ENCODE assay signal across 11 cellular contexts in the genomic region with DNA sequence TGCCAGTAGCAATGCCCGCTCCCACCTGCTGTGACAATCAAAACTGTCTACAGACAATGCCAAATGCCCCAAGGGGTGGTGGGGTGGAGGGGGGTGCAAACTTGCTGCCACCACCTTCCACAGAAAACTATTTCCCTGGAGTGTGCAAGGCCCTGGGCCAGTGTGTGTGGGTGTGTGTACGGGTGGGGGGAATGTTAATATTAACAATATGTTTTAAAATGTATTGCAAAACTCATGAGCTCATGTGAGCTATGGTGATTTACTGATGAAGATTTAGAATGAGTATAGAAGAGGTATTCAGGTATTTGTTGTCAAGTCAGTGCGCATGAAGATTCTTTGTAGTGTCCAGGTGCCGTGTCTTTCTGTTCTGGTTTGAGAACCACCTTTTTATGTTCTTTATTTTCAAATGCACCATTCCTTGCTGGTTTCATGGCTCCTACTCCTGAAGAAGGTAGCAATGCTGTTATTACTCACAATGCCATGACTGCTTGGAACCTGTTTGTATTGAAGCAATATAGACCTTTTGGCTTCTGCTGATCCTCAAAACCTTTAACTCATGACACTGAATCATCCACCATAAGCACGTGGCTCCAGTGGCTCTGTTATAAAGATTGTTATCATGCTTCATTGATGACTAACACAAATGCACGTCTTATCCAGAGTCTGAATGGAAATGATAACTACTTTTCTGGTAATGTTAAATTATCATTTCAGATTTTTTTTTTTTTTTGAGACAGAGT. TPM values are rescaled to one million over a fixed set of nuclear protein-coding genes. Genes with fewer than 3 reads are reported as not detected.
DNase-seq lines count a peak whose midpoint lies in the region; ATAC-seq and TF ChIP-seq lines count a peak whose summit lies in the region.
"Had no signal": no experiment of that assay in that cellular context is flagged by ENCODE, and none has a peak within 500 bp of the region (broad histone marks: within the 10 kb centered on the region; RNA-seq: fewer than 3 reads in every experiment).

No MANE protein-coding gene starts in this region.

- CTCF ChIA-PET in mammary epithelial cell (lab: Charles Lee; ENCODE audit: low non-redundant PET) = interaction anchor here (1.0 kb wide), 1 partner anchor 990 kb away, joined by 4 read pairs; no protein-coding TSS in a partner anchor

- in situ Hi-C loops in Caki2 (cut with HindIII; ENCODE audit: low pct_unique_long_range_greater_than_20kb, low sequenced_read_pairs) (no loop called here), mammary epithelial cell (cut with MboI; ENCODE audit: low sequenced_read_pairs in 2 of 2) (no loop called here)

- no TSS peak for BruUV-seq in mammary epithelial cell (replicated peaks; lab: Mats Ljungman, UMichigan)

- no peaks in the 10 kb centered on the region for H4K20me1 ChIP-seq in mammary epithelial cell (ENCODE audit: insufficient read depth, low read length)

- intact Hi-C loops in mammary epithelial cell (cut with micrococcal nuclease) = loop anchor here (5.0 kb wide), 3 partner anchors 42 to 513 kb away; no protein-coding TSS in a partner anchor
- intact Hi-C loops in left colon (cut with DNase I, micrococcal nuclease) = loop anchor here in 1 of 2 donors (10.0 kb wide), 1 partner anchor 425 kb away; no protein-coding TSS in a partner anchor

- H3K27ac ChIP-seq in mammary epithelial cell (ENCODE audit: insufficient read depth, low read depth, low read length) (peak overlapping the region; percentile 56), SJCRH30 (no peak overlapping the region)
- H3K27ac ChIP-seq: neutrophil had no signal

- dilution Hi-C loops in mammary epithelial cell (cut with HindIII; ENCODE audit: low sequenced_read_pairs) = loop anchor here (5.0 to 10.0 kb wide), 2 partner anchors 88 to 355 kb away; a partner anchor contains a TSS

- no peak overlapping the region for H2AFZ ChIP-seq in mammary epithelial cell (ENCODE audit: low read depth, low read length)

- no peak for TF ChIP-seq CTCF in mammary epithelial cell (conservative IDR thresholded peaks at IDR 0.05 in 1 of 2, IDR thresholded peaks at IDR 0.05 in 1 of 2; ENCODE audit: extremely low read depth in 1 of 2, insufficient read depth in 1 of 2, low read depth in 1 of 2, low read length in 2 of 2)

- no peak overlapping the region for H3K4me2 ChIP-seq in mammary epithelial cell (ENCODE audit: insufficient read depth, low read depth, low read length)

- no peak overlapping the region for H3K9ac ChIP-seq in mammary epithelial cell (ENCODE audit: insufficient read depth, low read length)

- H3K36me3 ChIP-seq in mammary epithelial cell (ENCODE audit: insufficient read depth, low read length) (no peaks in the 10 kb centered on the region), SJCRH30 (no peaks in the 10 kb centered on the region)
- H3K36me3 ChIP-seq: neutrophil had no signal

- H3K27me3 ChIP-seq in mammary epithelial cell (ENCODE audit: insufficient read depth, low read length) (no peaks in the 10 kb centered on the region), SJCRH30 (no peaks in the 10 kb centered on the region)
- H3K27me3 ChIP-seq: neutrophil had no signal

- H3K79me2 ChIP-seq in mammary epithelial cell (ENCODE audit: insufficient read depth, low read length) = no peaks in the 10 kb centered on the region

- DNase-seq in Caki2 (ENCODE audit: low read depth) = peak; percentile 57
- DNase-seq in M059J (ENCODE audit: low read depth) = peak; percentile 94
- DNase-seq in mammary epithelial cell = peak; percentile 93
- DNase-seq in left colon = no peak
- no peak for DNase-seq in SJCRH30
- no peak for DNase-seq in retina
- DNase-seq in DMS53 (lab: John Stamatoyannopoulos, UW) = no peak
- DNase-seq: KBM-7, NCI-H2171 had no signal

- H3K9me3 ChIP-seq in mammary epithelial cell (replicated peaks; ENCODE audit: insufficient read depth, low read length) (peaks cover 1% of the 10 kb centered on the region), SJCRH30 (replicated peaks) (no peaks in the 10 kb centered on the region)
- H3K9me3 ChIP-seq: neutrophil had no signal

- H3K4me1 ChIP-seq in mammary epithelial cell (ENCODE audit: insufficient read depth, low read length) = peaks cover 20% of the 10 kb centered on the region
- H3K4me1 ChIP-seq in SJCRH30 = no peaks in the 10 kb centered on the region

- no peak overlapping the region for H3K4me3 ChIP-seq in mammary epithelial cell (replicated peaks in 1 of 3; ENCODE audit: insufficient read depth in 1 of 3, low read depth in 2 of 3, low read length in 3 of 3)
- no peak overlapping the region for H3K4me3 ChIP-seq in SJCRH30

- 36% methylated on average over 6 of the region's 6 CpGs for whole genome bisulfite sequencing in mammary epithelial cell (ENCODE audit: low coverage, missing lambda C conversion rate)

- peak; percentile 77 for ATAC-seq in left colon
- ATAC-seq in GM21447 (IDR thresholded peaks at IDR 0.05; ENCODE audit: unreplicated experiment) = no peak

RNA-seq across cellular contexts. Expression of a gene that starts 29.9 kb away (rescaled TPM):
- 0.35 and 6.3 TPM in 2 replicates for total RNA-seq in Caki2 (2014; rRNA removed; shearing (Covaris generic); ENCODE audit: low replicate concordance)
- total RNA-seq in M059J (2014; rRNA removed; shearing (Covaris generic)) = 2.4 and 3.6 TPM in 2 replicates
- total RNA-seq in mammary epithelial cell = under 1 TPM; 0.14 to 0.67 TPM
- polyA plus RNA-seq in mammary epithelial cell = 0.11 TPM
- not detected for polyA minus RNA-seq in mammary epithelial cell
- total RNA-seq in left colon = 1 to 10 TPM; 4.0 to 7.1 TPM
- total RNA-seq in SJCRH30 (2014; rRNA removed; shearing (Covaris generic)) = 0.99 and 1.5 TPM in 2 replicates

Comparison
In these comparisons a context has a peak if more than half of its experiments do, and no peak if none do; other contexts are left out.
1. DNase-seq: peak in Caki2 (single experiment), M059J (single experiment) and mammary epithelial cell (single experiment); none in left colon (0 of 2), SJCRH30 (0 of 2), retina (single experiment) and DMS53 (single experiment).